In the genomic region with DNA sequence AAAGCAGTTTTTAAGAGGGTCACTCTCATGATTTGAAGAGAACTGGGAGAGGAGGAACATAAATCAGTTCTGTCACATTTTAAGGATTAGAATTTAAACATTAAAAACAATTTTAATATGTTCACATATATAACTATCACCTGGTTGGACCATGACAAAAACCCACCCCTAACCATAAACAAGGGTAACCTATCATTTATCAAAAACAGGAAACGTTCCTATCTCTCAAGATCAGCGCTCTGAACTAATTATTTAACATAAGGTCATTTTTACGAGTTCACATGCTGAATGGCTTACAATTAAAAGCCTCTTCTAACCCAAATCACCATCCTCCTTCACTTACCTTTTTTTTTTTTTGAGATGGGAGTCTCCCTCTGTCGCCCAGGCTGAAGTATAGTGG, we compare ENCODE assay signal across 1 cellular context.
TF ChIP-seq lines count a peak whose summit lies in the region.

No MANE protein-coding gene starts in this region.

TF ChIP-seq in GM23338, 12 proteins besides CTCF, POLR2A, EP300 and RAD21 (continued from another document):
- TF ChIP-seq CREB1 (CRISPR knock-in tag; IDR thresholded peaks at IDR 0.05; ENCODE audit: low read depth) (no peak), ZNF331 (CRISPR knock-in tag; IDR thresholded peaks at IDR 0.05; ENCODE audit: low read depth) (no peak)
- TF ChIP-seq, protein P1, sequence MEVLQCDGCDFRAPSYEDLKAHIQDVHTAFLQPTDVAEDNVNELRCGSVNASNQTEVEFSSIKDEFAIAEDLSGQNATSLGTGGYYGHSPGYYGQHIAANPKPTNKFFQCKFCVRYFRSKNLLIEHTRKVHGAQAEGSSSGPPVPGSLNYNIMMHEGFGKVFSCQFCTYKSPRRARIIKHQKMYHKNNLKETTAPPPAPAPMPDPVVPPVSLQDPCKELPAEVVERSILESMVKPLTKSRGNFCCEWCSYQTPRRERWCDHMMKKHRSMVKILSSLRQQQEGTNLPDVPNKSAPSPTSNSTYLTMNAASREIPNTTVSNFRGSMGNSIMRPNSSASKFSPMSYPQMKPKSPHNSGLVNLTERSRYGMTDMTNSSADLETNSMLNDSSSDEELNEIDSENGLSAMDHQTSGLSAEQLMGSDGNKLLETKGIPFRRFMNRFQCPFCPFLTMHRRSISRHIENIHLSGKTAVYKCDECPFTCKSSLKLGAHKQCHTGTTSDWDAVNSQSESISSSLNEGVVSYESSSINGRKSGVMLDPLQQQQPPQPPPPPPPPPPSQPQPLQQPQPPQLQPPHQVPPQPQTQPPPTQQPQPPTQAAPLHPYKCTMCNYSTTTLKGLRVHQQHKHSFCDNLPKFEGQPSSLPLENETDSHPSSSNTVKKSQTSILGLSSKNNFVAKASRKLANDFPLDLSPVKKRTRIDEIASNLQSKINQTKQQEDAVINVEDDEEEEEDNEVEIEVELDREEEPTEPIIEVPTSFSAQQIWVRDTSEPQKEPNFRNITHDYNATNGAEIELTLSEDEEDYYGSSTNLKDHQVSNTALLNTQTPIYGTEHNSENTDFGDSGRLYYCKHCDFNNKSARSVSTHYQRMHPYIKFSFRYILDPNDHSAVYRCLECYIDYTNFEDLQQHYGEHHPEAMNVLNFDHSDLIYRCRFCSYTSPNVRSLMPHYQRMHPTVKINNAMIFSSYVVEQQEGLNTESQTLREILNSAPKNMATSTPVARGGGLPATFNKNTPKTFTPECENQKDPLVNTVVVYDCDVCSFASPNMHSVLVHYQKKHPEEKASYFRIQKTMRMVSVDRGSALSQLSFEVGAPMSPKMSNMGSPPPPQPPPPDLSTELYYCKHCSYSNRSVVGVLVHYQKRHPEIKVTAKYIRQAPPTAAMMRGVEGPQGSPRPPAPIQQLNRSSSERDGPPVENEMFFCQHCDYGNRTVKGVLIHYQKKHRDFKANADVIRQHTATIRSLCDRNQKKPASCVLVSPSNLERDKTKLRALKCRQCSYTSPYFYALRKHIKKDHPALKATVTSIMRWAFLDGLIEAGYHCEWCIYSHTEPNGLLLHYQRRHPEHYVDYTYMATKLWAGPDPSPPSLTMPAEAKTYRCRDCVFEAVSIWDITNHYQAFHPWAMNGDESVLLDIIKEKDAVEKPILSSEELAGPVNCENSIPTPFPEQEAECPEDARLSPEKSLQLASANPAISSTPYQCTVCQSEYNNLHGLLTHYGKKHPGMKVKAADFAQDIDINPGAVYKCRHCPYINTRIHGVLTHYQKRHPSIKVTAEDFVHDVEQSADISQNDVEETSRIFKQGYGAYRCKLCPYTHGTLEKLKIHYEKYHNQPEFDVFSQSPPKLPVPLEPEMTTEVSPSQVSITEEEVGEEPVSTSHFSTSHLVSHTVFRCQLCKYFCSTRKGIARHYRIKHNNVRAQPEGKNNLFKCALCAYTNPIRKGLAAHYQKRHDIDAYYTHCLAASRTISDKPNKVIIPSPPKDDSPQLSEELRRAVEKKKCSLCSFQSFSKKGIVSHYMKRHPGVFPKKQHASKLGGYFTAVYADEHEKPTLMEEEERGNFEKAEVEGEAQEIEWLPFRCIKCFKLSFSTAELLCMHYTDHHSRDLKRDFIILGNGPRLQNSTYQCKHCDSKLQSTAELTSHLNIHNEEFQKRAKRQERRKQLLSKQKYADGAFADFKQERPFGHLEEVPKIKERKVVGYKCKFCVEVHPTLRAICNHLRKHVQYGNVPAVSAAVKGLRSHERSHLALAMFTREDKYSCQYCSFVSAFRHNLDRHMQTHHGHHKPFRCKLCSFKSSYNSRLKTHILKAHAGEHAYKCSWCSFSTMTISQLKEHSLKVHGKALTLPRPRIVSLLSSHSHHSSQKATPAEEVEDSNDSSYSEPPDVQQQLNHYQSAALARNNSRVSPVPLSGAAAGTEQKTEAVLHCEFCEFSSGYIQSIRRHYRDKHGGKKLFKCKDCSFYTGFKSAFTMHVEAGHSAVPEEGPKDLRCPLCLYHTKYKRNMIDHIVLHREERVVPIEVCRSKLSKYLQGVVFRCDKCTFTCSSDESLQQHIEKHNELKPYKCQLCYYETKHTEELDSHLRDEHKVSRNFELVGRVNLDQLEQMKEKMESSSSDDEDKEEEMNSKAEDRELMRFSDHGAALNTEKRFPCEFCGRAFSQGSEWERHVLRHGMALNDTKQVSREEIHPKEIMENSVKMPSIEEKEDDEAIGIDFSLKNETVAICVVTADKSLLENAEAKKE (CRISPR knock-in tag; IDR thresholded peaks at IDR 0.05): no peak
